ENCODE assay signal across 33 cellular contexts in genomic region chr7:113392421-113392820, GRCh38.
"Had no signal": no experiment of that assay in that cellular context is flagged by ENCODE, and none has a peak within 500 bp of the region (broad histone marks: within the 10 kb centered on the region; RNA-seq: fewer than 3 reads in every experiment).

No MANE protein-coding gene starts in this region.

- H3K36me3 ChIP-seq: ascending aorta, cardiac muscle cell, WERI-Rb-1 had no signal

- H3K27me3 ChIP-seq: ascending aorta, cardiac muscle cell had no signal

- H3K4me1 ChIP-seq: ascending aorta had no signal

- H3K27ac ChIP-seq: ascending aorta, cardiac muscle cell, PC-9, RWPE1, WERI-Rb-1 had no signal

- H3K9me3 ChIP-seq: ascending aorta had no signal

- H3K4me3 ChIP-seq: ascending aorta, cardiac muscle cell, PC-9 had no signal

- ATAC-seq: activated CD8-positive, alpha-beta memory T cell treated with anti-CD3 and anti-CD28 coated beads, Interleukin-2, amount 10 ng/mL, durations not matched to agents 7 days and 5 days; Right ventricle myocardium inferior had no signal

- DNase-seq: activated CD4-positive, alpha-beta memory T cell treated with anti-CD3 and anti-CD28 coated beads, Interleukin-2, amount 10 ng/mL, durations not matched to agents 7 days and 5 days; activated CD4-positive, alpha-beta T cell treated with anti-CD3 and anti-CD28 coated beads for 1 hour; activated CD4-positive, alpha-beta T cell treated with anti-CD3 and anti-CD28 coated beads for 48 hours; activated CD4-positive, CD25-positive, alpha-beta regulatory T cell; activated CD8-positive, alpha-beta memory T cell treated with anti-CD3 and anti-CD28 coated beads for 24 hours; activated CD8-positive, alpha-beta memory T cell treated with anti-CD3 and anti-CD28 coated beads, Interleukin-2, amount 10 ng/mL, durations not matched to agents 7 days and 5 days; activated CD8-positive, alpha-beta memory T cell treated with anti-CD3 and anti-CD28 coated beads, Interleukin-2, amount 50 U/mL, for 48 hours; activated effector memory CD4-positive, alpha-beta T cell treated with Interleukin-2 at 50 U/mL for 16 hours; activated naive CD4-positive, alpha-beta T cell; activated naive CD4-positive, alpha-beta T cell treated with anti-CD3 and anti-CD28 coated beads, Interleukin-2, amount 50 U/mL, for 16 hours; activated naive CD8-positive, alpha-beta T cell treated with anti-CD3 and anti-CD28 coated beads for 36 hours; activated T-cell treated with anti-CD3 and anti-CD28 coated beads, Interleukin-2, amount 50 U/mL, for 48 hours; amygdala; Karpas-422; KBM-7; NCI-H1048; NCI-H146; NCI-H187; NCI-H2029 treated with DMSO at 0.1 percent for 48 hours; NCI-H2107; NCI-H226; NCI-H524; PC-9; SIG-M5; SW 1271; T-helper 1 cell; T-helper 2 cell; T-helper 9 cell; WERI-Rb-1 had no signal
